13 cellular contexts compared by ENCODE assay signal in genomic region chr2:121260370-121261154, GRCh38. TPM values are rescaled to one million over a fixed set of nuclear protein-coding genes. Genes with fewer than 3 reads are reported as not detected.
DNase-seq lines count a peak whose midpoint lies in the region.
"Had no signal": no experiment of that assay in that cellular context is flagged by ENCODE, and none has a peak within 500 bp of the region (broad histone marks: within the 10 kb centered on the region; RNA-seq: fewer than 3 reads in every experiment).

No MANE protein-coding gene starts in this region.

- CTCF ChIA-PET in activated CD4-positive, alpha-beta T cell treated with anti-CD3 and anti-CD28 coated beads, Interleukin-2, amount 10 ng/mL, durations not matched to agents 7 days and 5 days (lab: Charles Lee) = interaction anchor here (0.5 kb wide), 1 partner anchor 36 kb away, joined by 3 read pairs; no protein-coding TSS in a partner anchor

- peak overlapping the region in 1 of 2 donors; percentile 57 for H3K9ac ChIP-seq in mucosa of rectum (ENCODE audit: low read depth in 1 of 2, low read length in 2 of 2)

- POLR2A ChIA-PET in activated CD4-positive, alpha-beta T cell treated with anti-CD3 and anti-CD28 coated beads, Interleukin-2, amount 10 ng/mL, durations not matched to agents 7 days and 5 days (lab: Charles Lee) = no interaction called here

- peaks cover 24 to 49% of the 10 kb centered on the region in 2 donors for H3K4me1 ChIP-seq in mucosa of rectum (ENCODE audit: control insufficient read depth in 2 of 2, insufficient read depth in 2 of 2, low read length in 2 of 2)
- H3K4me1 ChIP-seq in effector memory CD4-positive, alpha-beta T cell (ENCODE audit: control insufficient read depth, insufficient read depth, low read length, poor library complexity, severe bottlenecking) = no peaks in the 10 kb centered on the region
- H3K4me1 ChIP-seq: HAP-1 had no signal

- peak overlapping the region; percentile 68 to 86 for H3K27ac ChIP-seq in mucosa of rectum (ENCODE audit: low read depth in 2 of 2, low read length in 2 of 2)
- no peak overlapping the region for H3K27ac ChIP-seq in effector memory CD4-positive, alpha-beta T cell (ENCODE audit: insufficient read depth, low read length, poor library complexity, severe bottlenecking)

- H3K4me3 ChIP-seq in mucosa of rectum (ENCODE audit: low read length in 2 of 2) = no peak overlapping the region
- no peak overlapping the region for H3K4me3 ChIP-seq in effector memory CD4-positive, alpha-beta T cell (ENCODE audit: insufficient read depth, low read depth, low read length, poor library complexity, severe bottlenecking)
- H3K4me3 ChIP-seq: HAP-1 had no signal

- peaks cover 10% of the 10 kb centered on the region for H3K27me3 Mint-ChIP-seq in activated CD4-positive, alpha-beta T cell treated with anti-CD3 and anti-CD28 coated beads, Interleukin-2, amount 10 ng/mL, durations not matched to agents 7 days and 5 days

- no peaks in the 10 kb centered on the region for H3K27me3 ChIP-seq in mucosa of rectum (ENCODE audit: control insufficient read depth in 2 of 2, insufficient read depth in 2 of 2, low read length in 2 of 2)
- H3K27me3 ChIP-seq in effector memory CD4-positive, alpha-beta T cell (replicated peaks; ENCODE audit: control insufficient read depth, insufficient read depth, low read length, poor library complexity, severe bottlenecking) = peaks cover 4% of the 10 kb centered on the region

- no peaks in the 10 kb centered on the region for H3K4me1 Mint-ChIP-seq in activated CD4-positive, alpha-beta T cell treated with anti-CD3 and anti-CD28 coated beads, Interleukin-2, amount 10 ng/mL, durations not matched to agents 7 days and 5 days

- peak; percentile 67 for DNase-seq in DMS53 (lab: John Stamatoyannopoulos, UW)
- DNase-seq in NCI-H146 treated with DMSO at 0.1 percent for 48 hours (lab: John Stamatoyannopoulos, UW; ENCODE audit: unreplicated experiment) = peak; percentile 54
- peak; percentile 82 for DNase-seq in NCI-H748 (lab: John Stamatoyannopoulos, UW; ENCODE audit: unreplicated experiment)
- DNase-seq in COLO829 (ENCODE audit: low spot score) = no peak
- no peak for DNase-seq in activated CD4-positive, alpha-beta T cell treated with anti-CD3 and anti-CD28 coated beads, Interleukin-2, amount 10 ng/mL, durations not matched to agents 7 days and 5 days
- DNase-seq in RKO (ENCODE audit: low spot score) = no peak
- DNase-seq in effector memory CD4-positive, alpha-beta T cell = no peak
- DNase-seq: activated CD4-positive, alpha-beta T cell treated with anti-CD3 and anti-CD28 coated beads, Interleukin-2, amount 50 U/mL, for 48 hours; GF-D8; PC-3 had no signal

- H3K4me3 Mint-ChIP-seq in activated CD4-positive, alpha-beta T cell treated with anti-CD3 and anti-CD28 coated beads, Interleukin-2, amount 10 ng/mL, durations not matched to agents 7 days and 5 days = no peak overlapping the region
- H3K4me3 Mint-ChIP-seq: stimulated activated naive CD8-positive, alpha-beta T cell treated with anti-CD3 and anti-CD28 coated beads, Interleukin-15, Interleukin-2, amounts not matched to agents 100 ng/mL and 50 ng/mL, for 24 hours had no signal

- H3K36me3 Mint-ChIP-seq in activated CD4-positive, alpha-beta T cell treated with anti-CD3 and anti-CD28 coated beads, Interleukin-2, amount 10 ng/mL, durations not matched to agents 7 days and 5 days (ENCODE audit: low read depth) = no peaks in the 10 kb centered on the region

- H3K9me3 ChIP-seq in mucosa of rectum (ENCODE audit: control insufficient read depth in 2 of 2, low read length in 2 of 2) = no peaks in the 10 kb centered on the region
- no peaks in the 10 kb centered on the region for H3K9me3 ChIP-seq in effector memory CD4-positive, alpha-beta T cell (ENCODE audit: control insufficient read depth, low read length)
- H3K9me3 ChIP-seq: HAP-1 had no signal

- no peak overlapping the region for H3K27ac Mint-ChIP-seq in activated CD4-positive, alpha-beta T cell treated with anti-CD3 and anti-CD28 coated beads, Interleukin-2, amount 10 ng/mL, durations not matched to agents 7 days and 5 days
- H3K27ac Mint-ChIP-seq: stimulated activated naive CD8-positive, alpha-beta T cell treated with anti-CD3 and anti-CD28 coated beads, Interleukin-15, Interleukin-2, amounts not matched to agents 100 ng/mL and 50 ng/mL, for 24 hours had no signal

- H3K36me3 ChIP-seq in mucosa of rectum (ENCODE audit: control insufficient read depth in 2 of 2, insufficient read depth in 2 of 2, low read length in 2 of 2) = peaks cover 0 to 8% of the 10 kb centered on the region in 2 donors
- H3K36me3 ChIP-seq in effector memory CD4-positive, alpha-beta T cell (ENCODE audit: control insufficient read depth, insufficient read depth, low read length) = no peaks in the 10 kb centered on the region
- H3K36me3 ChIP-seq: HAP-1 had no signal

- no peaks in the 10 kb centered on the region for H3K9me3 Mint-ChIP-seq in activated CD4-positive, alpha-beta T cell treated with anti-CD3 and anti-CD28 coated beads, Interleukin-2, amount 10 ng/mL, durations not matched to agents 7 days and 5 days
- H3K9me3 Mint-ChIP-seq: stimulated activated naive CD8-positive, alpha-beta T cell treated with anti-CD3 and anti-CD28 coated beads, Interleukin-15, Interleukin-2, amounts not matched to agents 100 ng/mL and 50 ng/mL, for 24 hours had no signal

RNA-seq across cellular contexts. Expression of gene TFCP2L1, which starts 24.4 kb away (rescaled TPM):
- total RNA-seq in activated CD4-positive, alpha-beta T cell treated with anti-CD3 and anti-CD28 coated beads, Interleukin-2, amount 10 ng/mL, durations not matched to agents 7 days and 5 days = under 1 TPM; 0.02 TPM

Comparison
In these comparisons a context has a peak if more than half of its experiments do, and no peak if none do; other contexts are left out.
1. DNase-seq: peak in DMS53 (single experiment), NCI-H146 treated with DMSO at 0.1 percent for 48 hours (single experiment) and NCI-H748 (single experiment); none in COLO829 (single experiment), activated CD4-positive, alpha-beta T cell treated with anti-CD3 and anti-CD28 coated beads, Interleukin-2, amount 10 ng/mL, durations not matched to agents 7 days and 5 days (single experiment), RKO (single experiment) and effector memory CD4-positive, alpha-beta T cell (0 of 3).